In genomic region chr3:99167016-99167415, GRCh38 we compare ENCODE assay signal across 23 cellular contexts.
"Had no signal": no experiment of that assay in that cellular context is flagged by ENCODE, and none has a peak within 500 bp of the region (broad histone marks: within the 10 kb centered on the region; RNA-seq: fewer than 3 reads in every experiment).

No MANE protein-coding gene starts in this region.

- H3K4me3 ChIP-seq: body of pancreas, cardiac muscle cell, esophagus muscularis mucosa, left lung, lower lobe of right lung, right atrium auricular region, smooth muscle cell, testis had no signal

- H3K27ac ChIP-seq: body of pancreas, cardiac muscle cell, esophagus muscularis mucosa, left lung, lower lobe of right lung, right atrium auricular region, testis had no signal

- H3K4me2 ChIP-seq: smooth muscle cell had no signal

- H3K36me3 ChIP-seq: cardiac muscle cell, esophagus muscularis mucosa, left lung, lower lobe of right lung, right atrium auricular region had no signal

- H3K27me3 ChIP-seq: body of pancreas, cardiac muscle cell, esophagus muscularis mucosa, left lung, right atrium auricular region, testis had no signal

- DNase-seq: activated CD4-positive, alpha-beta T cell treated with anti-CD3 and anti-CD28 coated beads for 36 hours; activated CD4-positive, CD25-positive, alpha-beta regulatory T cell; activated CD8-positive, alpha-beta memory T cell treated with anti-CD3 and anti-CD28 coated beads, Interleukin-2, amount 10 ng/mL, durations not matched to agents 7 days and 5 days; activated CD8-positive, alpha-beta T cell treated with anti-CD3 and anti-CD28 coated beads, Interleukin-2, amount 10 ng/mL, durations not matched to agents 7 days and 5 days; activated naive CD8-positive, alpha-beta T cell treated with anti-CD3 and anti-CD28 coated beads, Interleukin-2, amount 50 U/mL, for 24 hours; activated T-cell treated with anti-CD3 and anti-CD28 coated beads, Interleukin-2, amount 50 U/mL, for 48 hours; anterior cingulate cortex; body of pancreas; endodermal cell; glutamatergic neuron; left lung; lower lobe of right lung; mesenchymal stem cell; naive thymus-derived CD8-positive, alpha-beta T cell; occipital lobe; stimulated activated CD4-positive, alpha-beta T cell treated with anti-CD3 and anti-CD28 coated beads, Interleukin-1b, Interleukin-23, amount 100 ng/mL, for 48 hours; stimulated activated naive CD4-positive, alpha-beta T cell treated with Interleukin-2 at 50 U/mL for 16 hours; testis; trophoblast cell had no signal

- H3K4me1 ChIP-seq: body of pancreas, esophagus muscularis mucosa, left lung, lower lobe of right lung, right atrium auricular region, testis had no signal

- H3K9me3 ChIP-seq: body of pancreas, left lung, lower lobe of right lung, testis had no signal
